ENCODE assay signal across 8 cellular contexts in genomic region chr12:15522574-15523187, GRCh38.
DNase-seq lines count a peak whose midpoint lies in the region; ATAC-seq and TF ChIP-seq lines count a peak whose summit lies in the region.

No MANE protein-coding gene starts in this region.

- TF ChIP-seq CTCF in natural killer cell (IDR thresholded peaks at IDR 0.05) (peak; percentile 5), WERI-Rb-1 (IDR thresholded peaks at IDR 0.05; ENCODE audit: low read depth, low read length) (peak; percentile 21; the same call in 1 of the 2 replicates)

- H3K36me3 ChIP-seq in WERI-Rb-1 = no peaks in the 10 kb centered on the region

- no peak overlapping the region for H3K27ac Mint-ChIP-seq in natural killer cell
- no peak overlapping the region for H3K27ac Mint-ChIP-seq in natural killer cell treated with Interleukin-12 subunit alpha and Interleukin-12 subunit beta and Interleukin-15 and Interleukin-18, amount 100 ng/mL, for 72 hours

- ATAC-seq in natural killer cell = no peak
- ATAC-seq in natural killer cell treated with Interleukin-12 subunit alpha and Interleukin-12 subunit beta and Interleukin-15 and Interleukin-18, amount 100 ng/mL, for 72 hours = no peak
- ATAC-seq in GM19395 (IDR thresholded peaks at IDR 0.05; ENCODE audit: unreplicated experiment) = no peak
- ATAC-seq in HG03469 (IDR thresholded peaks at IDR 0.05; ENCODE audit: unreplicated experiment) = no peak

- H3K27me3 ChIP-seq in WERI-Rb-1 (ENCODE audit: insufficient read depth, low read depth, severe bottlenecking) = no peaks in the 10 kb centered on the region

- no peak overlapping the region for H3K4me3 ChIP-seq in WERI-Rb-1 (ENCODE audit: low read depth, low read length)

- H3K27me3 Mint-ChIP-seq in natural killer cell (ENCODE audit: low read depth in 2 of 2) = peaks cover 17 to 38% of the 10 kb centered on the region in 2 donors
- H3K27me3 Mint-ChIP-seq in natural killer cell treated with Interleukin-12 subunit alpha and Interleukin-12 subunit beta and Interleukin-15 and Interleukin-18, amount 100 ng/mL, for 72 hours = peaks cover 34 to 47% of the 10 kb centered on the region in 2 donors

- H3K36me3 Mint-ChIP-seq in natural killer cell = no peaks in the 10 kb centered on the region
- H3K36me3 Mint-ChIP-seq in natural killer cell treated with Interleukin-12 subunit alpha and Interleukin-12 subunit beta and Interleukin-15 and Interleukin-18, amount 100 ng/mL, for 72 hours = no peaks in the 10 kb centered on the region

- intact Hi-C loops in natural killer cell (cut with micrococcal nuclease) = loop anchor here (5.0 kb wide), 1 partner anchor 245 kb away; no protein-coding TSS in a partner anchor

- no peaks in the 10 kb centered on the region for H3K9me3 ChIP-seq in WERI-Rb-1 (ENCODE audit: severe bottlenecking)

- H3K9me3 Mint-ChIP-seq in natural killer cell = no peaks in the 10 kb centered on the region
- no peaks in the 10 kb centered on the region for H3K9me3 Mint-ChIP-seq in natural killer cell treated with Interleukin-12 subunit alpha and Interleukin-12 subunit beta and Interleukin-15 and Interleukin-18, amount 100 ng/mL, for 72 hours

- no peak for DNase-seq in natural killer cell
- no peak for DNase-seq in natural killer cell treated with Interleukin-12 subunit alpha and Interleukin-12 subunit beta and Interleukin-15 and Interleukin-18, amount 100 ng/mL, for 72 hours (ENCODE audit: low spot score)
- peak; percentile 42 to 64 for DNase-seq in NCI-H1930 (lab: John Stamatoyannopoulos, UW)
- no peak for DNase-seq in WERI-Rb-1
- peak; percentile 70 for DNase-seq in inferior parietal cortex (ENCODE audit: extremely low spot score)
- no peak for DNase-seq in GM19240 (ENCODE audit: insufficient read length, low spot score)

- H3K4me1 Mint-ChIP-seq in natural killer cell = no peaks in the 10 kb centered on the region
- no peaks in the 10 kb centered on the region for H3K4me1 Mint-ChIP-seq in natural killer cell treated with Interleukin-12 subunit alpha and Interleukin-12 subunit beta and Interleukin-15 and Interleukin-18, amount 100 ng/mL, for 72 hours (ENCODE audit: low read depth in 2 of 2)

- no peak overlapping the region for H3K27ac ChIP-seq in WERI-Rb-1

- H3K4me3 Mint-ChIP-seq in natural killer cell = no peak overlapping the region
- H3K4me3 Mint-ChIP-seq in natural killer cell treated with Interleukin-12 subunit alpha and Interleukin-12 subunit beta and Interleukin-15 and Interleukin-18, amount 100 ng/mL, for 72 hours = no peak overlapping the region

Comparison
In these comparisons a context has a peak if more than half of its experiments do, and no peak if none do; other contexts are left out.
1. DNase-seq: peak in NCI-H1930 (2 of 2) and inferior parietal cortex (single experiment); none in natural killer cell (single experiment), natural killer cell treated with Interleukin-12 subunit alpha and Interleukin-12 subunit beta and Interleukin-15 and Interleukin-18, amount 100 ng/mL, for 72 hours (single experiment), WERI-Rb-1 (single experiment) and GM19240 (single experiment).